1 cellular context compared by ENCODE assay signal in the genomic region with DNA sequence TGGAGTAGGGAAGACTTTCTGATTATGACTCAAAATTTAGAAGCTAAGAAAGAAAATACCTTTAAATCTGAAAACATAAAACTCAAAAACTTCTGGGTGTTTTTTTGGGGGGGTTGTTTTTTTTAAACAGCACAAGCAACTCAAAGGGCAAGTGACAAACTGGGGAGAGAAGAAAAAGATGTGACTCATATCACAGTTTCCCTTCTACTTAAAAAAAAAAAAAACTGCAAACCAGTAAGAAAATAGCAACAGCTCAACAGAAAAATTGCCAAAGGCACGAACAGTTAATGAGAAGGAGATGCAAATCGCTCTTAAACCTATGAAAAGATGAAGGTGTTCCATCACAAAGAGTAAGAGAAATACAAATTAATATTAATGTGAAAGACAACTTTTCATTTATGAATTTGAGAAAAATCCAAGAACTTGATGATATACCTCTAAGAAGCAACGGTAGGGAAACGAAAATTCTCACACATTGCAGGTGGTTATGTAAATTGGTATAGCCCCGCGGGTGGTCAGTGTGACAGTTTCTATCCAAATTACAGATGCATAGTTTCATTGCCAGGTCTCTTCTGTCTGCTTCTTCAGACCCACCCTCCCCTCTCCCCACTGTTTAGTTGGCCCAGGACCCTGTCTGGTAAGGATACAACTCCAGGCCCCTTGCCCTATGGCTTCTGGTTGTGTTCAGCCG.
TF ChIP-seq lines count a peak whose summit lies in the region.

No MANE protein-coding gene starts in this region.

TF ChIP-seq in HepG2, 621 proteins besides CTCF, POLR2A, EP300 and RAD21 (continued from another document):
- no peak for TF ChIP-seq FOXP1 (IDR thresholded peaks at IDR 0.05)
- TF ChIP-seq FOXP1 (CRISPR knock-in tag; IDR thresholded peaks at IDR 0.05), result no peak
- TF ChIP-seq ZNF451 (CRISPR knock-in tag; IDR thresholded peaks at IDR 0.05), result no peak
- no peak for TF ChIP-seq FOXJ3 (CRISPR knock-in tag; IDR thresholded peaks at IDR 0.05; ENCODE audit: borderline replicate concordance)
- TF ChIP-seq RBAK (CRISPR knock-in tag; IDR thresholded peaks at IDR 0.05), result no peak
- TF ChIP-seq ZNF629 (CRISPR knock-in tag; conservative IDR thresholded peaks at IDR 0.05), result no peak
- no peak for TF ChIP-seq HIVEP1 (CRISPR knock-in tag; IDR thresholded peaks at IDR 0.05)
- TF ChIP-seq NBN (conservative IDR thresholded peaks at IDR 0.05), result no peak
- no peak for TF ChIP-seq MAZ (IDR thresholded peaks at IDR 0.05; ENCODE audit: borderline replicate concordance, low read depth, low read length)
- TF ChIP-seq MAZ (CRISPR knock-in tag; IDR thresholded peaks at IDR 0.05; ENCODE audit: low read depth), result no peak
- no peak for TF ChIP-seq PITX1 (CRISPR knock-in tag; IDR thresholded peaks at IDR 0.05)
- no peak for TF ChIP-seq ZNF607 (CRISPR knock-in tag; IDR thresholded peaks at IDR 0.05; ENCODE audit: borderline replicate concordance)
- TF ChIP-seq HNRNPUL1 (IDR thresholded peaks at IDR 0.05; ENCODE audit: low read depth, low read length), result no peak
- TF ChIP-seq PHB2 (IDR thresholded peaks at IDR 0.05; ENCODE audit: partially characterized antibody), result no peak
- no peak for TF ChIP-seq ZFAT (CRISPR knock-in tag; conservative IDR thresholded peaks at IDR 0.05)
- TF ChIP-seq, protein P1, sequence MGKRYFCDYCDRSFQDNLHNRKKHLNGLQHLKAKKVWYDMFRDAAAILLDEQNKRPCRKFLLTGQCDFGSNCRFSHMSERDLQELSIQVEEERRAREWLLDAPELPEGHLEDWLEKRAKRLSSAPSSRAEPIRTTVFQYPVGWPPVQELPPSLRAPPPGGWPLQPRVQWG (CRISPR knock-in tag; IDR thresholded peaks at IDR 0.05; ENCODE audit: borderline replicate concordance, low read depth), result no peak
- TF ChIP-seq, protein P2, sequence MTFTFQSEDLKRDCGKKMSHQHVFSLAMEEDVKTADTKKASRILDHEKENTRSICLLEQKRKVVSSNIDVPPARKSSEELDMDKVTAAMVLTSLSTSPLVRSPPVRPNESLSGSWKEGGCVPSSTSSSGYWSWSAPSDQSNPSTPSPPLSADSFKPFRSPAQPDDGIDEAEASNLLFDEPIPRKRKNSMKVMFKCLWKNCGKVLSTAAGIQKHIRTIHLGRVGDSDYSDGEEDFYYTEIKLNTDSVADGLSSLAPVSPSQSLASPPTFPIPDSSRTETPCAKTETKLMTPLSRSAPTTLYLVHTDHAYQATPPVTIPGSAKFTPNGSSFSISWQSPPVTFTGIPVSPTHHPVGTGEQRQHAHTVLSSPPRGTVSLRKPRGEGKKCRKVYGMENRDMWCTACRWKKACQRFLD (CRISPR knock-in tag; IDR thresholded peaks at IDR 0.05; ENCODE audit: borderline replicate concordance), result no peak
- TF ChIP-seq ERF (CRISPR knock-in tag; IDR thresholded peaks at IDR 0.05), result no peak
- TF ChIP-seq HNRNPH1 (optimal IDR thresholded peaks at IDR 0.05; ENCODE audit: low read depth, low read length), result no peak
- no peak for TF ChIP-seq ZNF567 (CRISPR knock-in tag; IDR thresholded peaks at IDR 0.05; ENCODE audit: borderline replicate concordance)
- TF ChIP-seq, protein P3, sequence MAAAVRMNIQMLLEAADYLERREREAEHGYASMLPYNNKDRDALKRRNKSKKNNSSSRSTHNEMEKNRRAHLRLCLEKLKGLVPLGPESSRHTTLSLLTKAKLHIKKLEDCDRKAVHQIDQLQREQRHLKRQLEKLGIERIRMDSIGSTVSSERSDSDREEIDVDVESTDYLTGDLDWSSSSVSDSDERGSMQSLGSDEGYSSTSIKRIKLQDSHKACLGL (CRISPR knock-in tag; IDR thresholded peaks at IDR 0.05), result no peak
